25 cellular contexts compared by ENCODE assay signal in genomic region chr9:115730845-115731244, GRCh38.
DNase-seq lines count a peak whose midpoint lies in the region; ATAC-seq and TF ChIP-seq lines count a peak whose summit lies in the region.
"Had no signal": no experiment of that assay in that cellular context is flagged by ENCODE, and none has a peak within 500 bp of the region (broad histone marks: within the 10 kb centered on the region; RNA-seq: fewer than 3 reads in every experiment).

No MANE protein-coding gene starts in this region.

- no peaks in the 10 kb centered on the region for H3K79me2 ChIP-seq in DND-41 (ENCODE audit: insufficient read depth, low read length)
- H3K79me2 ChIP-seq in mammary epithelial cell (ENCODE audit: insufficient read depth, low read length) = no peaks in the 10 kb centered on the region

- H3K4me2 ChIP-seq in DND-41 (ENCODE audit: insufficient read depth, low read length) (no peak overlapping the region), mammary epithelial cell (ENCODE audit: insufficient read depth, low read depth, low read length) (peak overlapping the region; percentile 13)

- in situ Hi-C loops in mammary epithelial cell (cut with MboI; ENCODE audit: low sequenced_read_pairs in 2 of 2) = no loop called here

- H3K27me3 ChIP-seq in DND-41 (ENCODE audit: insufficient read depth, low read length, poor library complexity) (no peaks in the 10 kb centered on the region), mammary epithelial cell (ENCODE audit: insufficient read depth, low read length) (no peaks in the 10 kb centered on the region), prostate gland (replicated peaks; ENCODE audit: insufficient read depth) (no peaks in the 10 kb centered on the region)
- H3K27me3 ChIP-seq: adrenal gland, brain microvascular endothelial cell, foreskin keratinocyte, heart right ventricle, stomach, tibial artery had no signal

- no peaks in the 10 kb centered on the region for H4K20me1 ChIP-seq in DND-41 (ENCODE audit: insufficient read depth, low read length)
- no peaks in the 10 kb centered on the region for H4K20me1 ChIP-seq in mammary epithelial cell (ENCODE audit: insufficient read depth, low read length)

- TF ChIP-seq CTCF in DND-41 (IDR thresholded peaks at IDR 0.05; ENCODE audit: borderline replicate concordance, extremely low read depth, low read length, poor library complexity, severe bottlenecking) (no peak), mammary epithelial cell (conservative IDR thresholded peaks at IDR 0.05 in 1 of 2, IDR thresholded peaks at IDR 0.05 in 1 of 2; ENCODE audit: extremely low read depth in 1 of 2, insufficient read depth in 1 of 2, low read depth in 1 of 2, low read length in 2 of 2) (no peak), prostate gland (IDR thresholded peaks at IDR 0.05) (no peak)

- no peak for TF ChIP-seq POLR2A in prostate gland (IDR thresholded peaks at IDR 0.05)

- H3K27ac ChIP-seq in DND-41 (ENCODE audit: low read length) (no peak overlapping the region), mammary epithelial cell (ENCODE audit: insufficient read depth, low read depth, low read length) (no peak overlapping the region), prostate gland (no peak overlapping the region)
- H3K27ac ChIP-seq: adrenal gland, brain microvascular endothelial cell, foreskin keratinocyte, heart right ventricle, stomach, tibial artery had no signal

- H3K9me3 ChIP-seq in DND-41 (ENCODE audit: insufficient read depth, low read length, severe bottlenecking) = no peaks in the 10 kb centered on the region
- no peaks in the 10 kb centered on the region for H3K9me3 ChIP-seq in mammary epithelial cell (replicated peaks; ENCODE audit: insufficient read depth, low read length)
- H3K9me3 ChIP-seq in prostate gland = no peaks in the 10 kb centered on the region

- ATAC-seq in DND-41 (ENCODE audit: insufficient read depth, low read depth) (peak; percentile 58; the same call in 2 of the 3 replicates), HG03139 (IDR thresholded peaks at IDR 0.05; ENCODE audit: unreplicated experiment) (no peak), HG03565 (IDR thresholded peaks at IDR 0.05; ENCODE audit: unreplicated experiment) (no peak)
- ATAC-seq: activated CD8-positive, alpha-beta memory T cell treated with anti-CD3 and anti-CD28 coated beads, Interleukin-2, amount 10 ng/mL, durations not matched to agents 7 days and 5 days; activated T-cell treated with anti-CD3 and anti-CD28 coated beads, Interleukin-2, amount 50 U/mL, for 72 hours; CD8-positive, alpha-beta T cell; foreskin keratinocyte; heart right ventricle had no signal

- no peak overlapping the region for H3K4me3 ChIP-seq in DND-41 (ENCODE audit: low read depth in 1 of 2, low read length in 2 of 2)
- no peak overlapping the region for H3K4me3 ChIP-seq in Jurkat, Clone E6-1 (ENCODE audit: low read length)
- H3K4me3 ChIP-seq in mammary epithelial cell (replicated peaks in 1 of 3; ENCODE audit: insufficient read depth in 1 of 3, low read depth in 2 of 3, low read length in 3 of 3) = no peak overlapping the region
- no peak overlapping the region for H3K4me3 ChIP-seq in prostate gland
- H3K4me3 ChIP-seq: adrenal gland, heart right ventricle, stomach, tibial artery had no signal

- no peaks in the 10 kb centered on the region for H3K4me1 ChIP-seq in DND-41 (ENCODE audit: insufficient read depth, low read length)
- H3K4me1 ChIP-seq in mammary epithelial cell (ENCODE audit: insufficient read depth, low read length) = peaks cover 10% of the 10 kb centered on the region
- no peaks in the 10 kb centered on the region for H3K4me1 ChIP-seq in prostate gland (replicated peaks)
- H3K4me1 ChIP-seq: adrenal gland, heart right ventricle, stomach, tibial artery had no signal

- CTCF ChIA-PET in mammary epithelial cell (lab: Charles Lee; ENCODE audit: low non-redundant PET) = no interaction called here

- WGBS in mammary epithelial cell (ENCODE audit: low coverage, missing lambda C conversion rate) = 89% methylated on average over 1 of the region's 1 CpG
- WGBS in prostate gland = 59% methylated on average over 1 of the region's 1 CpG

- H3K36me3 ChIP-seq in DND-41 (ENCODE audit: insufficient read depth, low read length) (no peaks in the 10 kb centered on the region), mammary epithelial cell (ENCODE audit: insufficient read depth, low read length) (no peaks in the 10 kb centered on the region), prostate gland (no peaks in the 10 kb centered on the region)
- H3K36me3 ChIP-seq: adrenal gland, brain microvascular endothelial cell, heart right ventricle, stomach, tibial artery had no signal

- intact Hi-C loops in mammary epithelial cell (cut with micrococcal nuclease) = no loop called here
- intact Hi-C loops in prostate gland (cut with DNase I) = no loop called here

- DNase-seq in DND-41 (peak; percentile 5), mammary epithelial cell (peak; percentile 15), iris pigment epithelial cell (ENCODE audit: low read depth) (peak; percentile 47), prostate gland (ENCODE audit: low spot score) (no peak), SHP77 treated with DMSO at 0.1 percent for 48 hours (lab: John Stamatoyannopoulos, UW) (no peak)
- DNase-seq in Jurkat, Clone E6-1 (ENCODE audit: low read depth, low spot score) = peak; percentile 35
- DNase-seq: activated CD4-positive, CD25-positive, alpha-beta regulatory T cell; activated CD8-positive, alpha-beta memory T cell treated with anti-CD3 and anti-CD28 coated beads, Interleukin-2, amount 10 ng/mL, durations not matched to agents 7 days and 5 days; activated naive CD4-positive, alpha-beta T cell; activated T-cell treated with anti-CD3 and anti-CD28 coated beads, Interleukin-2, amount 50 U/mL, for 72 hours; adrenal gland; brain microvascular endothelial cell; CD8-positive, alpha-beta T cell; DMS153; foreskin keratinocyte; heart right ventricle; NCI-H1105 treated with DMSO at 0.1 percent for 48 hours; NCI-H2029; NCI-H226; NCI-H69; stomach; T-helper 1 cell; tibial artery had no signal

- dilution Hi-C loops in mammary epithelial cell (cut with HindIII; ENCODE audit: low sequenced_read_pairs) = no loop called here

- no TSS peak for BruUV-seq in mammary epithelial cell (replicated peaks; lab: Mats Ljungman, UMichigan)

- H2AFZ ChIP-seq in DND-41 (ENCODE audit: low read depth, low read length) (no peak overlapping the region), mammary epithelial cell (ENCODE audit: low read depth, low read length) (peak overlapping the region; percentile 53)

- no peak overlapping the region for H3K9ac ChIP-seq in DND-41 (ENCODE audit: low read depth, low read length)
- H3K9ac ChIP-seq in mammary epithelial cell (ENCODE audit: insufficient read depth, low read length) = no peak overlapping the region

Comparison
In these comparisons a context has a peak if more than half of its experiments do, and no peak if none do; other contexts are left out.
1. DNase-seq: peak in DND-41 (single experiment), Jurkat, Clone E6-1 (single experiment), mammary epithelial cell (single experiment) and iris pigment epithelial cell (single experiment); none in prostate gland (single experiment) and SHP77 treated with DMSO at 0.1 percent for 48 hours (single experiment).